Comparison of ENCODE assay signal across 21 cellular contexts in genomic region chr3:196599734-196600128, GRCh38. TPM values are rescaled to one million over a fixed set of nuclear protein-coding genes. Genes with fewer than 3 reads are reported as not detected.
"Had no signal": no experiment of that assay in that cellular context is flagged by ENCODE, and none has a peak within 500 bp of the region (broad histone marks: within the 10 kb centered on the region; RNA-seq: fewer than 3 reads in every experiment).

No MANE protein-coding gene starts in this region.

- H3K27me3 ChIP-seq: uterus had no signal

- H3K9me3 Mint-ChIP-seq: activated CD4-positive, alpha-beta T cell treated with anti-CD3 and anti-CD28 coated beads, Interleukin-2, amount 10 ng/mL, durations not matched to agents 7 days and 5 days; activated T-cell treated with anti-CD3 and anti-CD28 coated beads, Interleukin-2, amount 50 U/mL, for 72 hours; neural crest cell; stimulated activated naive CD8-positive, alpha-beta T cell treated with anti-CD3 and anti-CD28 coated beads, Interleukin-15, Interleukin-2, amounts not matched to agents 100 ng/mL and 50 ng/mL, for 24 hours; T-cell had no signal

- H3K36me3 ChIP-seq: left ventricle myocardium inferior, prostate gland, tibial nerve, uterus had no signal

- DNase-seq: activated CD4-positive, alpha-beta T cell treated with anti-CD3 and anti-CD28 coated beads, Interleukin-2, amount 10 ng/mL, durations not matched to agents 7 days and 5 days; activated effector memory CD4-positive, alpha-beta T cell treated with anti-CD3 and anti-CD28 coated beads, Interleukin-2, amount 50 U/mL, for 16 hours; activated naive CD4-positive, alpha-beta T cell treated with anti-CD3 and anti-CD28 coated beads, Interleukin-2, amount 50 U/mL, for 16 hours; activated T-cell treated with anti-CD3 and anti-CD28 coated beads, Interleukin-2, amount 50 U/mL, for 72 hours; cerebellar nuclear complex; effector CD8-positive, alpha-beta T cell; foreskin keratinocyte; glutamatergic neuron; hippocampal formation; left ventricle myocardium inferior; mammary epithelial cell; right cardiac atrium; T-cell; uterus had no signal

- H3K36me3 Mint-ChIP-seq: T-cell had no signal

- H3K27ac Mint-ChIP-seq: activated CD4-positive, alpha-beta T cell treated with anti-CD3 and anti-CD28 coated beads, Interleukin-2, amount 10 ng/mL, durations not matched to agents 7 days and 5 days; activated T-cell treated with anti-CD3 and anti-CD28 coated beads, Interleukin-2, amount 50 U/mL, for 72 hours; stimulated activated naive CD8-positive, alpha-beta T cell treated with anti-CD3 and anti-CD28 coated beads, Interleukin-15, Interleukin-2, amounts not matched to agents 100 ng/mL and 50 ng/mL, for 24 hours; T-cell had no signal

- H3K9me3 ChIP-seq: left ventricle myocardium inferior, prostate gland, tibial nerve, uterus had no signal

- H3K4me3 ChIP-seq: left ventricle myocardium inferior, prostate gland, skin epidermis, tibial nerve, uterus had no signal

- H3K27ac ChIP-seq: foreskin keratinocyte, left ventricle myocardium inferior, prostate gland, skin epidermis, tibial nerve, uterus had no signal

- H3K4me3 Mint-ChIP-seq: activated CD4-positive, alpha-beta T cell treated with anti-CD3 and anti-CD28 coated beads, Interleukin-2, amount 10 ng/mL, durations not matched to agents 7 days and 5 days; activated T-cell treated with anti-CD3 and anti-CD28 coated beads, Interleukin-2, amount 50 U/mL, for 72 hours; neural crest cell; stimulated activated naive CD8-positive, alpha-beta T cell treated with anti-CD3 and anti-CD28 coated beads, Interleukin-15, Interleukin-2, amounts not matched to agents 100 ng/mL and 50 ng/mL, for 24 hours; T-cell had no signal

- H3K4me1 ChIP-seq: foreskin keratinocyte, left ventricle myocardium inferior, prostate gland, tibial nerve, uterus had no signal

- ATAC-seq: activated CD4-positive, CD25-positive, alpha-beta regulatory T cell treated with anti-CD3 and anti-CD28 coated beads, Interleukin-2, amount 50 U/mL, for 24 hours; activated T-cell treated with anti-CD3 and anti-CD28 coated beads, Interleukin-2, amount 50 U/mL, for 72 hours; foreskin keratinocyte; right cardiac atrium; T-cell had no signal

RNA-seq across cellular contexts. Expression of gene NRROS, which starts 39.8 kb away (rescaled TPM):
- total RNA-seq: bronchial epithelial cell had no signal
